Comparison of ENCODE assay signal across 32 cellular contexts in genomic region chr11:108624196-108624925, GRCh38. TPM values are rescaled to one million over a fixed set of nuclear protein-coding genes. Genes with fewer than 3 reads are reported as not detected.
DNase-seq lines count a peak whose midpoint lies in the region; ATAC-seq, FAIRE-seq and TF ChIP-seq lines count a peak whose summit lies in the region.
"Had no signal": no experiment of that assay in that cellular context is flagged by ENCODE, and none has a peak within 500 bp of the region (broad histone marks: within the 10 kb centered on the region; RNA-seq: fewer than 3 reads in every experiment).

No MANE protein-coding gene starts in this region.

- DNase-seq in HepG2 (ENCODE audit: low spot score) (no peak), right lobe of liver (no peak), keratinocyte (ENCODE audit: low read depth, low spot score) (no peak), transverse colon (peak; percentile 66), activated gamma-delta T cell (lab: John Stamatoyannopoulos, UW) (no peak), Kasumi-1 (lab: John Stamatoyannopoulos, UW) (no peak), NCI-H748 (lab: John Stamatoyannopoulos, UW; ENCODE audit: unreplicated experiment) (no peak)
- DNase-seq in activated T-helper 2 cell treated with anti-CD3 and anti-CD28 coated beads, Interferon-gamma antibody, Interleukin-2, Interleukin-4, amounts not matched to agents 10 μg/mL and 5 μg/mL and 100 μg/mL, durations not matched to agents 14 hours and 24 hours and 36 hours (ENCODE audit: low spot score) = no peak
- DNase-seq: activated CD4-positive, CD25-positive, alpha-beta regulatory T cell treated with anti-CD3 and anti-CD28 coated beads, Interleukin-2, amount 50 U/mL, for 72 hours; effector memory CD4-positive, alpha-beta T cell; hypothalamus; KBM-7; left ventricle myocardium inferior; midbrain; NCI-H1417 treated with DMSO at 0.1 percent for 48 hours; NCI-H2081 treated with DMSO at 0.1 percent for 48 hours; NCI-H446; OCI-M1; pancreas; right cardiac atrium; stimulated activated CD4-positive, alpha-beta T cell treated with anti-CD3 and anti-CD28 coated beads, Interleukin-4, amount 100 ng/mL, for 4 hours; stimulated activated naive CD4-positive, alpha-beta T cell treated with Interleukin-2 at 50 U/mL for 16 hours; T-helper 9 cell; tibial artery had no signal

- H3K27me3 ChIP-seq in HepG2 (ENCODE audit: control insufficient read depth in 1 of 2, insufficient read depth in 2 of 2, low read length in 2 of 2) (no peaks in the 10 kb centered on the region), right lobe of liver (no peaks in the 10 kb centered on the region), keratinocyte (ENCODE audit: control insufficient read depth, extremely low read depth, insufficient read depth, low read length) (no peaks in the 10 kb centered on the region), transverse colon (no peaks in the 10 kb centered on the region)
- H3K27me3 ChIP-seq: esophagus muscularis mucosa, pancreas, tibial artery had no signal

- TF ChIP-seq POLR2A in HepG2 (IDR thresholded peaks at IDR 0.05; ENCODE audit: insufficient read depth in 1 of 2, low read depth in 2 of 2, low read length in 2 of 2) (no peak), right lobe of liver (IDR thresholded peaks at IDR 0.05) (no peak), transverse colon (IDR thresholded peaks at IDR 0.05) (peak; percentile 57)

- no peak for ATAC-seq in HepG2
- ATAC-seq in right lobe of liver = no peak
- ATAC-seq: HCT116, pancreas, right cardiac atrium, Right ventricle myocardium inferior had no signal

- H3K4me3 ChIP-seq in HepG2 (replicated peaks in 1 of 3; ENCODE audit: insufficient read depth in 1 of 3, low read depth in 2 of 3, low read length in 3 of 3) = no peak overlapping the region
- no peak overlapping the region for H3K4me3 ChIP-seq in right lobe of liver
- H3K4me3 ChIP-seq in keratinocyte (ENCODE audit: control insufficient read depth in 2 of 3, extremely low read depth in 1 of 3, insufficient read depth in 2 of 3, low read depth in 1 of 3, low read length in 3 of 3) = no peak overlapping the region
- peak overlapping the region in 1 of 4 donors; percentile 12 for H3K4me3 ChIP-seq in transverse colon
- H3K4me3 ChIP-seq: esophagus muscularis mucosa, left ventricle myocardium inferior, pancreas, tibial artery had no signal

- H3K27ac ChIP-seq in HepG2 (ENCODE audit: extremely low read length, insufficient read depth, low read length) (no peak overlapping the region), right lobe of liver (no peak overlapping the region), keratinocyte (ENCODE audit: control insufficient read depth, insufficient read depth, low read length) (no peak overlapping the region), transverse colon (peak overlapping the region; percentile 69 to 79 (median 77))
- H3K27ac ChIP-seq: C4-2B, esophagus muscularis mucosa, left ventricle myocardium inferior, pancreas, tibial artery had no signal

- H3K27ac Mint-ChIP-seq in activated T-helper 2 cell treated with anti-CD3 and anti-CD28 coated beads, Interferon-gamma antibody, Interleukin-2, Interleukin-4, amounts not matched to agents 10 μg/mL and 5 μg/mL and 100 μg/mL, durations not matched to agents 14 hours and 24 hours and 36 hours = peak overlapping the region; percentile 47
- H3K27ac Mint-ChIP-seq: brain, nephron had no signal

- H3K27me3 Mint-ChIP-seq in activated T-helper 2 cell treated with anti-CD3 and anti-CD28 coated beads, Interferon-gamma antibody, Interleukin-2, Interleukin-4, amounts not matched to agents 10 μg/mL and 5 μg/mL and 100 μg/mL, durations not matched to agents 14 hours and 24 hours and 36 hours (ENCODE audit: low read depth) = peaks cover 21% of the 10 kb centered on the region

- H3K36me3 Mint-ChIP-seq in activated T-helper 2 cell treated with anti-CD3 and anti-CD28 coated beads, Interferon-gamma antibody, Interleukin-2, Interleukin-4, amounts not matched to agents 10 μg/mL and 5 μg/mL and 100 μg/mL, durations not matched to agents 14 hours and 24 hours and 36 hours (ENCODE audit: low read depth) = no peaks in the 10 kb centered on the region
- H3K36me3 Mint-ChIP-seq: brain had no signal

- CTCF ChIA-PET in HepG2 (lab: Yijun Ruan, JAX; ENCODE audit: low intra/inter-chr PET ratio, low total read pairs) = no interaction called here

- H3K9ac ChIP-seq in HepG2 (ENCODE audit: insufficient read depth, low read depth, low read length) = no peak overlapping the region
- no peak overlapping the region for H3K9ac ChIP-seq in keratinocyte (ENCODE audit: control insufficient read depth, extremely low read depth, insufficient read depth, low read length)

- no peaks in the 10 kb centered on the region for H3K4me1 ChIP-seq in HepG2 (ENCODE audit: insufficient read depth, low read length)
- no peaks in the 10 kb centered on the region for H3K4me1 ChIP-seq in right lobe of liver
- peaks cover 22% of the 10 kb centered on the region for H3K4me1 ChIP-seq in keratinocyte (ENCODE audit: control insufficient read depth, extremely low read depth, insufficient read depth, low read length)
- H3K4me1 ChIP-seq in transverse colon = peaks cover 5 to 50% (median 28%) of the 10 kb centered on the region in 4 donors
- H3K4me1 ChIP-seq: esophagus muscularis mucosa, left ventricle myocardium inferior, pancreas, tibial artery had no signal

- POLR2A ChIA-PET in HepG2 (lab: Yijun Ruan, JAX) = no interaction called here

- no peak for TF ChIP-seq CTCF in HepG2 (CRISPR knock-in tag; IDR thresholded peaks at IDR 0.05)
- TF ChIP-seq CTCF in right lobe of liver (IDR thresholded peaks at IDR 0.05) = no peak
- TF ChIP-seq CTCF in keratinocyte (optimal IDR thresholded peaks at IDR 0.05 in 1 of 3, IDR thresholded peaks at IDR 0.05 in 1 of 3, conservative IDR thresholded peaks at IDR 0.05 in 1 of 3; ENCODE audit: extremely low read depth in 1 of 3, insufficient read depth in 2 of 3, low read length in 3 of 3) = no peak
- no peak for TF ChIP-seq CTCF in transverse colon (IDR thresholded peaks at IDR 0.05)

- no peaks in the 10 kb centered on the region for H3K9me3 ChIP-seq in HepG2 (ENCODE audit: low read length)
- no peaks in the 10 kb centered on the region for H3K9me3 ChIP-seq in right lobe of liver
- H3K9me3 ChIP-seq in keratinocyte (ENCODE audit: control insufficient read depth, low read depth, low read length) = peaks cover 2% of the 10 kb centered on the region
- no peaks in the 10 kb centered on the region for H3K9me3 ChIP-seq in transverse colon
- H3K9me3 ChIP-seq: pancreas, tibial artery had no signal

- no TSS peak for BruUV-seq in HepG2 (replicated peaks; lab: Mats Ljungman, UMichigan)

- H2AFZ ChIP-seq in HepG2 (ENCODE audit: low read length) = no peak overlapping the region
- peak overlapping the region; percentile 73 for H2AFZ ChIP-seq in keratinocyte (ENCODE audit: control insufficient read depth, low read length)

- H4K20me1 ChIP-seq in HepG2 (ENCODE audit: insufficient read depth, low read length) (no peaks in the 10 kb centered on the region), keratinocyte (ENCODE audit: control insufficient read depth, extremely low read depth, insufficient read depth, low read length) (no peaks in the 10 kb centered on the region)

- no peaks in the 10 kb centered on the region for H3K9me1 ChIP-seq in keratinocyte (ENCODE audit: control insufficient read depth, extremely low read depth, insufficient read depth, low read length)

- H3K9me3 Mint-ChIP-seq in activated T-helper 2 cell treated with anti-CD3 and anti-CD28 coated beads, Interferon-gamma antibody, Interleukin-2, Interleukin-4, amounts not matched to agents 10 μg/mL and 5 μg/mL and 100 μg/mL, durations not matched to agents 14 hours and 24 hours and 36 hours = peaks cover 10% of the 10 kb centered on the region

- peak overlapping the region; percentile 10 for H3K4me3 Mint-ChIP-seq in activated T-helper 2 cell treated with anti-CD3 and anti-CD28 coated beads, Interferon-gamma antibody, Interleukin-2, Interleukin-4, amounts not matched to agents 10 μg/mL and 5 μg/mL and 100 μg/mL, durations not matched to agents 14 hours and 24 hours and 36 hours (ENCODE audit: low read depth)
- H3K4me3 Mint-ChIP-seq: brain, nephron had no signal

- no peak for TF ChIP-seq RAD21 in HepG2 (CRISPR knock-in tag; IDR thresholded peaks at IDR 0.05)

- FAIRE-seq in HepG2 (lab: Jason Lieb, UNC) = no peak
- peak; percentile 32 for FAIRE-seq in keratinocyte (lab: Jason Lieb, UNC)
- FAIRE-seq: D721Med, GM19239, pancreas had no signal

- H3K4me1 Mint-ChIP-seq in activated T-helper 2 cell treated with anti-CD3 and anti-CD28 coated beads, Interferon-gamma antibody, Interleukin-2, Interleukin-4, amounts not matched to agents 10 μg/mL and 5 μg/mL and 100 μg/mL, durations not matched to agents 14 hours and 24 hours and 36 hours (ENCODE audit: low read depth) = peaks cover 35% of the 10 kb centered on the region
- H3K4me1 Mint-ChIP-seq: brain, nephron had no signal

- H3K79me2 ChIP-seq in HepG2 (ENCODE audit: insufficient read depth, low read length) (no peaks in the 10 kb centered on the region), keratinocyte (ENCODE audit: control insufficient read depth, insufficient read depth, low read length) (no peaks in the 10 kb centered on the region)

- dilution Hi-C loops in keratinocyte (cut with MboI; ENCODE audit: extremely low pct_ligation_motif_present, low sequenced_read_pairs) = no loop called here

- TF ChIP-seq EP300 in HepG2 (IDR thresholded peaks at IDR 0.05; ENCODE audit: low read depth in 2 of 2, low read length in 2 of 2) = no peak
- no peak for TF ChIP-seq EP300 in HepG2 (CRISPR knock-in tag; IDR thresholded peaks at IDR 0.05; ENCODE audit: borderline replicate concordance)
- TF ChIP-seq EP300 in transverse colon (IDR thresholded peaks at IDR 0.05; ENCODE audit: low read depth) = no peak

- intact Hi-C loops in HepG2 (cut with micrococcal nuclease; ENCODE audit: unreplicated experiment) = no loop called here
- intact Hi-C loops in right lobe of liver (cut with DNase I) = no loop called here
- intact Hi-C loops in activated T-helper 2 cell treated with anti-CD3 and anti-CD28 coated beads, Interferon-gamma antibody, Interleukin-2, Interleukin-4, amounts not matched to agents 10 μg/mL and 5 μg/mL and 100 μg/mL, durations not matched to agents 14 hours and 24 hours and 36 hours (cut with micrococcal nuclease) = loop anchor here (1.0 to 10.0 kb wide), 6 partner anchors 31 to 1470 kb away; partner anchors contain the start of genes C11orf65, EXPH5 and ZC3H12C
- intact Hi-C loops in transverse colon (cut with DNase I; ENCODE audit: low total_unique reads) = no loop called here

- WGBS in HepG2 (ENCODE audit: low lambda C conversion rate) = 15% methylated on average over 5 of the region's 5 CpGs
- WGBS in right lobe of liver (ENCODE audit: insufficient coverage, low coverage, low lambda C conversion rate, missing lambda C conversion rate) = 66% methylated on average over 5 of the region's 5 CpGs
- 43 to 46% methylated on average over 5 of the region's 5 CpGs for WGBS in transverse colon (ENCODE audit: low coverage in 1 of 2), 2 donors

- in situ Hi-C loops in HepG2 (cut with HindIII; ENCODE audit: extremely low pct_ligation_motif_present, low pct_unique_long_range_greater_than_20kb) = no loop called here
- in situ Hi-C loops in transverse colon (cut with MboI; ENCODE audit: low pct_ligation_motif_present in 1 of 4, low pct_unique_long_range_greater_than_20kb in 1 of 4, low sequenced_read_pairs in 3 of 4) = no loop called here

- H3K4me2 ChIP-seq in HepG2 (ENCODE audit: low read depth, low read length) = no peak overlapping the region
- H3K4me2 ChIP-seq in keratinocyte (ENCODE audit: control insufficient read depth, extremely low read depth, insufficient read depth, low read depth, low read length) = peak overlapping the region; percentile 66

- H3K36me3 ChIP-seq in HepG2 (replicated peaks in 1 of 2; ENCODE audit: control insufficient read depth in 1 of 2, insufficient read depth in 2 of 2, low read length in 2 of 2) = no peaks in the 10 kb centered on the region
- no peaks in the 10 kb centered on the region for H3K36me3 ChIP-seq in right lobe of liver
- H3K36me3 ChIP-seq in keratinocyte (ENCODE audit: control insufficient read depth in 2 of 2, extremely low read depth in 1 of 2, insufficient read depth in 2 of 2, low read length in 2 of 2) = no peaks in the 10 kb centered on the region
- no peaks in the 10 kb centered on the region for H3K36me3 ChIP-seq in transverse colon
- H3K36me3 ChIP-seq: esophagus muscularis mucosa, left ventricle myocardium inferior, pancreas, tibial artery had no signal

RNA-seq across cellular contexts. Expression of gene EXPH5, which starts 30.8 kb away (rescaled TPM):
- total RNA-seq in HepG2 (2016; rRNA removed; fragmentation: Illumina TruSeq; extraction: Trizol) (0.02 and 0.15 TPM in 2 replicates), right lobe of liver (10 to 100 TPM in 3 of 6 experiments, 1 to 10 TPM in 3; 8.3 to 12.4 (median 10.2) TPM), transverse colon (10 to 100 TPM; 19.8 to 73.8 (median 33.2) TPM)
- total RNA-seq in HepG2 (2016; cell fraction: cytosol; rRNA removed; fragmentation: Illumina TruSeq; extraction: Trizol; ENCODE audit: low read depth) = not detected in 2 replicates
- total RNA-seq in HepG2 (2016; cell fraction: insoluble cytoplasmic fraction; rRNA removed; fragmentation: Illumina TruSeq; extraction: Trizol) = 0.04 TPM in 1 of 2 replicates, not detected in the other
- not detected in 2 replicates for total RNA-seq in HepG2 (2016; cell fraction: membrane; rRNA removed; fragmentation: Illumina TruSeq; extraction: Trizol)
- not detected in 2 replicates for total RNA-seq in HepG2 (2016; cell fraction: nucleus; rRNA removed; fragmentation: Illumina TruSeq; extraction: Trizol)
- polyA plus RNA-seq in HepG2 (2011; rRNA removed) (under 0.01 TPM in 1 of 2 replicates, not detected in the other), keratinocyte (7.9 to 19.0 TPM (median 11.7 TPM) in 3 replicates)
- polyA plus RNA-seq in HepG2 (2011; cell fraction: cytosol; rRNA removed) = 0.01 TPM in 2 replicates
- polyA plus RNA-seq in HepG2 (2011; cell fraction: nucleus; rRNA removed) = 0.02 and 0.05 TPM in 2 replicates
- 0.01 TPM in 1 of 2 replicates, not detected in the other for polyA plus RNA-seq in HepG2 (2012)
- polyA plus RNA-seq in HepG2 (2016; cell fraction: cytosol; fragmentation: Illumina TruSeq; extraction: Trizol; ENCODE audit: low read depth) = not detected in 2 replicates
- polyA plus RNA-seq in HepG2 (2016; cell fraction: insoluble cytoplasmic fraction; fragmentation: Illumina TruSeq; extraction: Trizol; ENCODE audit: low read depth) = not detected in 2 replicates
- polyA plus RNA-seq in HepG2 (2016; cell fraction: membrane; fragmentation: Illumina TruSeq; extraction: Trizol; ENCODE audit: low read depth) = not detected in 2 replicates
- polyA plus RNA-seq in HepG2 (2016; cell fraction: nucleus; fragmentation: Illumina TruSeq; extraction: Trizol; ENCODE audit: insufficient read depth, low read depth) = not detected in 2 replicates
- 4.4 TPM in 1 of 2 replicates, not detected in the other for polyA minus RNA-seq in HepG2 (2011; rRNA and poly(A)+ RNA removed; ENCODE audit: low replicate concordance)
- polyA minus RNA-seq in HepG2 (2011; cell fraction: cytosol; rRNA and poly(A)+ RNA removed) = not detected in 2 replicates
- 0.12 TPM in 1 of 2 replicates, not detected in the other for polyA minus RNA-seq in HepG2 (2011; cell fraction: nucleus; rRNA and poly(A)+ RNA removed)
- total RNA-seq in activated T-helper 2 cell treated with anti-CD3 and anti-CD28 coated beads, Interferon-gamma antibody, Interleukin-2, Interleukin-4, amounts not matched to agents 10 μg/mL and 5 μg/mL and 100 μg/mL, durations not matched to agents 14 hours and 24 hours and 36 hours = 1.2 and 1.8 TPM in 2 replicates
- 14.1 TPM for polyA plus RNA-seq in keratinocyte (2011; ENCODE audit: low read depth)
- polyA plus RNA-seq in keratinocyte (2011; cell fraction: cytosol; rRNA removed) = 1.6 and 3.2 TPM in 2 replicates
- polyA plus RNA-seq in keratinocyte (2011; cell fraction: nucleus; rRNA removed) = 24.3 and 28.3 TPM in 2 replicates
- 4.7 and 17.6 TPM in 2 replicates for polyA plus RNA-seq in keratinocyte (2012; ENCODE audit: low replicate concordance)
- polyA minus RNA-seq in keratinocyte = 12.8 to 79.7 TPM (median 65.4 TPM) in 3 replicates
- 6.5 TPM for polyA minus RNA-seq in keratinocyte (2011; cell fraction: cytosol; rRNA and poly(A)+ RNA removed)
- polyA minus RNA-seq in keratinocyte (2011; cell fraction: nucleus; rRNA and poly(A)+ RNA removed) = 57.4 and 120 TPM in 2 replicates

RNA-seq across cellular contexts. Expression of gene DDX10, which starts 40.5 kb away (rescaled TPM):
- total RNA-seq in HepG2 (2016; rRNA removed; fragmentation: Illumina TruSeq; extraction: Trizol) (32.0 and 39.5 TPM in 2 replicates), right lobe of liver (10 to 100 TPM in 4 of 6 experiments, 1 to 10 TPM in 2; 7.4 to 13.6 (median 11.3) TPM), transverse colon (10 to 100 TPM in 2 of 4 donors, 1 to 10 TPM in 2; 7.6 to 38.2 (median 12.6) TPM)
- 13.9 and 14.1 TPM in 2 replicates for total RNA-seq in HepG2 (2016; cell fraction: cytosol; rRNA removed; fragmentation: Illumina TruSeq; extraction: Trizol; ENCODE audit: low read depth)
- 30.8 and 44.2 TPM in 2 replicates for total RNA-seq in HepG2 (2016; cell fraction: insoluble cytoplasmic fraction; rRNA removed; fragmentation: Illumina TruSeq; extraction: Trizol)
- 11.5 and 13.0 TPM in 2 replicates for total RNA-seq in HepG2 (2016; cell fraction: membrane; rRNA removed; fragmentation: Illumina TruSeq; extraction: Trizol)
- total RNA-seq in HepG2 (2016; cell fraction: nucleus; rRNA removed; fragmentation: Illumina TruSeq; extraction: Trizol) = 34.9 and 40.5 TPM in 2 replicates
- polyA plus RNA-seq in HepG2 (2011; rRNA removed) (14.8 and 17.0 TPM in 2 replicates), keratinocyte (23.4 to 32.3 TPM (median 29.5 TPM) in 3 replicates)
- 12.9 and 16.8 TPM in 2 replicates for polyA plus RNA-seq in HepG2 (2011; cell fraction: cytosol; rRNA removed)
- polyA plus RNA-seq in HepG2 (2011; cell fraction: nucleus; rRNA removed) = 8.6 and 10.4 TPM in 2 replicates
- 16.1 and 18.0 TPM in 2 replicates for polyA plus RNA-seq in HepG2 (2012)
- 3.0 and 3.8 TPM in 2 replicates for polyA plus RNA-seq in HepG2 (2016; cell fraction: cytosol; fragmentation: Illumina TruSeq; extraction: Trizol; ENCODE audit: low read depth)
- polyA plus RNA-seq in HepG2 (2016; cell fraction: insoluble cytoplasmic fraction; fragmentation: Illumina TruSeq; extraction: Trizol; ENCODE audit: low read depth) = 36.3 and 43.6 TPM in 2 replicates
- 4.9 and 7.2 TPM in 2 replicates for polyA plus RNA-seq in HepG2 (2016; cell fraction: membrane; fragmentation: Illumina TruSeq; extraction: Trizol; ENCODE audit: low read depth)
- polyA plus RNA-seq in HepG2 (2016; cell fraction: nucleus; fragmentation: Illumina TruSeq; extraction: Trizol; ENCODE audit: insufficient read depth, low read depth) = 25.3 and 25.9 TPM in 2 replicates
- 24.0 and 24.2 TPM in 2 replicates for polyA minus RNA-seq in HepG2 (2011; rRNA and poly(A)+ RNA removed; ENCODE audit: low replicate concordance)
- polyA minus RNA-seq in HepG2 (2011; cell fraction: cytosol; rRNA and poly(A)+ RNA removed) = 10.8 and 11.6 TPM in 2 replicates
- 38.8 and 40.5 TPM in 2 replicates for polyA minus RNA-seq in HepG2 (2011; cell fraction: nucleus; rRNA and poly(A)+ RNA removed)
- 57.8 TPM in 2 replicates for total RNA-seq in activated T-helper 2 cell treated with anti-CD3 and anti-CD28 coated beads, Interferon-gamma antibody, Interleukin-2, Interleukin-4, amounts not matched to agents 10 μg/mL and 5 μg/mL and 100 μg/mL, durations not matched to agents 14 hours and 24 hours and 36 hours
- 30.9 TPM for polyA plus RNA-seq in keratinocyte (2011; ENCODE audit: low read depth)
- 21.1 and 35.6 TPM in 2 replicates for polyA plus RNA-seq in keratinocyte (2011; cell fraction: cytosol; rRNA removed)
- 43.8 and 46.1 TPM in 2 replicates for polyA plus RNA-seq in keratinocyte (2011; cell fraction: nucleus; rRNA removed)
- polyA plus RNA-seq in keratinocyte (2012; ENCODE audit: low replicate concordance) = 21.1 and 21.4 TPM in 2 replicates
- polyA minus RNA-seq in keratinocyte = 15.6 to 47.1 TPM (median 37.6 TPM) in 3 replicates
- 12.9 TPM for polyA minus RNA-seq in keratinocyte (2011; cell fraction: cytosol; rRNA and poly(A)+ RNA removed)
- polyA minus RNA-seq in keratinocyte (2011; cell fraction: nucleus; rRNA and poly(A)+ RNA removed) = 18.8 and 41.8 TPM in 2 replicates

Comparison
In these comparisons a context has a peak if more than half of its experiments do, and no peak if none do; other contexts are left out.
1. H3K27ac ChIP-seq: peak in transverse colon (4 of 4); none in HepG2 (single experiment), right lobe of liver (0 of 3) and keratinocyte (single experiment).